Comparison of ENCODE assay signal across 8 cellular contexts in genomic region chr2:112055110-112055832, GRCh38. TPM values are rescaled to one million over a fixed set of nuclear protein-coding genes. Genes with fewer than 3 reads are reported as not detected.
DNase-seq lines count a peak whose midpoint lies in the region; ATAC-seq and TF ChIP-seq lines count a peak whose summit lies in the region.

TSS of gene TMEM87B (plus strand) at chr2:112055269. CDS start at chr2:112055592, 323 bp downstream.

- POLR2A ChIA-PET in activated CD4-positive, alpha-beta T cell treated with anti-CD3 and anti-CD28 coated beads, Interleukin-2, amount 10 ng/mL, durations not matched to agents 7 days and 5 days (lab: Charles Lee): interaction anchor here (0.6 to 0.7 kb wide), 3 partner anchors 24 to 425 kb away, joined by 3 to 4 read pairs (median 3); no protein-coding TSS in a partner anchor

- TF ChIP-seq POLR2A in right lobe of liver (IDR thresholded peaks at IDR 0.05): peak; percentile 92

- H3K27me3 ChIP-seq in right lobe of liver: no peaks in the 10 kb centered on the region

- H3K27ac Mint-ChIP-seq in activated CD4-positive, alpha-beta T cell treated with anti-CD3 and anti-CD28 coated beads, Interleukin-2, amount 10 ng/mL, durations not matched to agents 7 days and 5 days: peak within 1 kb of the TSS; percentile 100

- TF ChIP-seq CTCF in C4-2B (conservative IDR thresholded peaks at IDR 0.05): no peak
- no peak for TF ChIP-seq CTCF in right lobe of liver (IDR thresholded peaks at IDR 0.05)

- no peaks in the 10 kb centered on the region for H3K9me3 ChIP-seq in right lobe of liver

- H3K36me3 Mint-ChIP-seq in activated CD4-positive, alpha-beta T cell treated with anti-CD3 and anti-CD28 coated beads, Interleukin-2, amount 10 ng/mL, durations not matched to agents 7 days and 5 days (ENCODE audit: low read depth): peaks cover 23% of the 10 kb centered on the region

- H3K27me3 Mint-ChIP-seq in activated CD4-positive, alpha-beta T cell treated with anti-CD3 and anti-CD28 coated beads, Interleukin-2, amount 10 ng/mL, durations not matched to agents 7 days and 5 days: no peaks in the 10 kb centered on the region

- 0% methylated on average over 13 of the region's 76 CpGs for WGBS in right lobe of liver (ENCODE audit: insufficient coverage, low coverage, low lambda C conversion rate, missing lambda C conversion rate)

- peak; percentile 95 for DNase-seq in NCI-H69 (lab: John Stamatoyannopoulos, UW)
- peak; percentile 97 for DNase-seq in activated CD4-positive, alpha-beta T cell treated with anti-CD3 and anti-CD28 coated beads, Interleukin-2, amount 10 ng/mL, durations not matched to agents 7 days and 5 days
- DNase-seq in dermis blood vessel endothelial cell: peak; percentile 99
- DNase-seq in right lobe of liver: peak; percentile 100
- DNase-seq in stimulated activated CD4-positive, alpha-beta T cell treated with anti-CD3 and anti-CD28 coated beads, Interleukin-4, amount 100 ng/mL, for 48 hours (ENCODE audit: low read depth in 2 of 2): peak; percentile 96 to 98

- H3K36me3 ChIP-seq in right lobe of liver: peaks cover 0 to 4% (median 0%) of the 10 kb centered on the region in 4 donors

- peak; percentile 56 for ATAC-seq in GM19351 (IDR thresholded peaks at IDR 0.05; ENCODE audit: unreplicated experiment)
- ATAC-seq in HG03520 (IDR thresholded peaks at IDR 0.05; ENCODE audit: unreplicated experiment): peak; percentile 51
- peak; percentile 75 to 86 (median 82) for ATAC-seq in right lobe of liver

- peaks cover 43% of the 10 kb centered on the region for H3K4me1 Mint-ChIP-seq in activated CD4-positive, alpha-beta T cell treated with anti-CD3 and anti-CD28 coated beads, Interleukin-2, amount 10 ng/mL, durations not matched to agents 7 days and 5 days

- intact Hi-C loops in right lobe of liver (cut with DNase I): no loop called here

- H3K4me3 Mint-ChIP-seq in activated CD4-positive, alpha-beta T cell treated with anti-CD3 and anti-CD28 coated beads, Interleukin-2, amount 10 ng/mL, durations not matched to agents 7 days and 5 days: peak within 1 kb of the TSS; percentile 98

- H3K27ac ChIP-seq in C4-2B (peak within 1 kb of the TSS; percentile 93), right lobe of liver (peak within 1 kb of the TSS; percentile 70 to 99 (median 92))

- peaks cover 0 to 13% (median 3%) of the 10 kb centered on the region in 4 donors for H3K4me1 ChIP-seq in right lobe of liver

- CTCF ChIA-PET in activated CD4-positive, alpha-beta T cell treated with anti-CD3 and anti-CD28 coated beads, Interleukin-2, amount 10 ng/mL, durations not matched to agents 7 days and 5 days (lab: Charles Lee): interaction anchor here (1.0 to 2.7 kb wide), 4 partner anchors 11 to 283 kb away, joined by 3 to 8 read pairs (median 4); no protein-coding TSS in a partner anchor

- H3K4me3 ChIP-seq in right lobe of liver: peak within 1 kb of the TSS; percentile 76 to 93 (median 83)

- H3K9me3 Mint-ChIP-seq in activated CD4-positive, alpha-beta T cell treated with anti-CD3 and anti-CD28 coated beads, Interleukin-2, amount 10 ng/mL, durations not matched to agents 7 days and 5 days: no peaks in the 10 kb centered on the region

RNA-seq across cellular contexts. Expression of gene TMEM87B, which starts in this region (rescaled TPM):
- total RNA-seq in activated CD4-positive, alpha-beta T cell treated with anti-CD3 and anti-CD28 coated beads, Interleukin-2, amount 10 ng/mL, durations not matched to agents 7 days and 5 days: 10 to 100 TPM; 20.1 to 22.7 TPM
- 35.1 and 51.1 TPM in 2 replicates for total RNA-seq in dermis blood vessel endothelial cell
- 10 to 100 TPM in 3 of 6 experiments, 1 to 10 TPM in 3; 5.4 to 18.0 (median 8.8) TPM for total RNA-seq in right lobe of liver

Comparison
In these comparisons a context has a peak if more than half of its experiments do, and no peak if none do; other contexts are left out.
1. Peak in every context shown above with its lines: DNase-seq, ATAC-seq, H3K4me3 ChIP-seq and H3K27ac ChIP-seq.